Comparison of ENCODE assay signal across 8 cellular contexts in genomic region chr1:53944469-53945182, GRCh38. TPM values are rescaled to one million over a fixed set of nuclear protein-coding genes. Genes with fewer than 3 reads are reported as not detected.
DNase-seq lines count a peak whose midpoint lies in the region; ATAC-seq, FAIRE-seq and TF ChIP-seq lines count a peak whose summit lies in the region.

No MANE protein-coding gene starts in this region.

- ATAC-seq in GM21786 (IDR thresholded peaks at IDR 0.05; ENCODE audit: unreplicated experiment): no peak

- CTCF ChIA-PET in HEK293 (lab: Yijun Ruan, JAX) (interaction anchor here (0.6 to 2.1 kb wide), 8 partner anchors 8 to 235 kb away, joined by 3 to 12 read pairs (median 4); no protein-coding TSS in a partner anchor), GM10248 (lab: Yijun Ruan, JAX) (interaction anchor here (0.9 to 3.2 kb wide), 15 partner anchors 8 to 110 kb away, joined by 3 to 24 read pairs (median 5); partner anchors contain the start of gene NDC1)

- peak overlapping the region; percentile 87 for H3K4me2 ChIP-seq in astrocyte (ENCODE audit: low read length)

- peaks cover 2% of the 10 kb centered on the region for H3K36me3 Mint-ChIP-seq in astrocyte (ENCODE audit: low read depth, unreplicated experiment)

- peaks cover 33% of the 10 kb centered on the region for H4K20me1 ChIP-seq in astrocyte (ENCODE audit: insufficient read depth, low read length)

- H3K27me3 ChIP-seq in astrocyte (ENCODE audit: insufficient read depth, low read length) (no peaks in the 10 kb centered on the region), tibial artery (no peaks in the 10 kb centered on the region)

- H3K4me1 ChIP-seq in HEK293 (ENCODE audit: control insufficient read depth, insufficient read depth, low read length) (peaks cover 5% of the 10 kb centered on the region; the same call in 1 of the 2 replicates), astrocyte (ENCODE audit: insufficient read depth, low read length) (peaks cover 13% of the 10 kb centered on the region), tibial artery (peaks cover 4 to 42% (median 27%) of the 10 kb centered on the region in 4 donors)

- peak; percentile 26 for DNase-seq in AG20443 (ENCODE audit: low spot score)
- no peak for DNase-seq in astrocyte (ENCODE audit: low read depth)
- peak; percentile 14 for DNase-seq in kidney tubule cell (ENCODE audit: low spot score)
- DNase-seq in tibial artery: no peak
- DNase-seq in GM10248 (ENCODE audit: extremely low spot score): no peak
- no peak for DNase-seq in posterior cingulate gyrus

- H3K27ac ChIP-seq in HEK293 (ENCODE audit: extremely low read depth, low read depth, low read length): peak overlapping the region; percentile 63
- peak overlapping the region; percentile 79 for H3K27ac ChIP-seq in astrocyte (ENCODE audit: low read depth, low read length)
- peak overlapping the region; percentile 90 to 93 for H3K27ac ChIP-seq in tibial artery

- H3K27me3 Mint-ChIP-seq in astrocyte (ENCODE audit: low read depth, unreplicated experiment): no peaks in the 10 kb centered on the region

- H3K4me3 Mint-ChIP-seq in astrocyte (ENCODE audit: unreplicated experiment): peak overlapping the region; percentile 95

- POLR2A ChIA-PET in HEK293 (lab: Yijun Ruan, JAX) (interaction anchor here (0.5 to 1.9 kb wide), 11 partner anchors 12 to 463 kb away, joined by 3 to 20 read pairs (median 5); partner anchors contain the start of genes TCEANC2, TMEM59 and YIPF1), GM10248 (lab: Yijun Ruan, JAX) (interaction anchor here (0.9 to 2.0 kb wide), 3 partner anchors 12 to 255 kb away, joined by 3 to 21 read pairs (median 4); partner anchors contain the start of genes CYB5RL, MRPL37 and YIPF1)

- TF ChIP-seq CTCF in HEK293 (tag by site-specific recombination; IDR thresholded peaks at IDR 0.05) (no peak), astrocyte (IDR thresholded peaks at IDR 0.05; ENCODE audit: insufficient read depth, low read depth, low read length) (no peak), tibial artery (IDR thresholded peaks at IDR 0.05) (no peak), GM10248 (IDR thresholded peaks at IDR 0.05; ENCODE audit: control extremely low read depth, extremely low read depth, low read depth, missing control alignments) (no peak)

- H3K9ac ChIP-seq in astrocyte (ENCODE audit: low read length): peak overlapping the region; percentile 90

- H3K9me3 Mint-ChIP-seq in astrocyte (ENCODE audit: unreplicated experiment): no peaks in the 10 kb centered on the region

- H3K27ac Mint-ChIP-seq in astrocyte (ENCODE audit: unreplicated experiment): peak overlapping the region; percentile 91

- H3K4me3 ChIP-seq in HEK293 (ENCODE audit: low read depth, low read length) (peak overlapping the region; percentile 98), astrocyte (ENCODE audit: insufficient read depth, low read depth, low read length) (peak overlapping the region; percentile 89), tibial artery (peak overlapping the region; percentile 81 to 86)

- H3K9me3 ChIP-seq in HEK293 (ENCODE audit: control insufficient read depth, insufficient read depth, low read depth, low read length) (no peaks in the 10 kb centered on the region), astrocyte (ENCODE audit: insufficient read depth, low read depth, low read length) (no peaks in the 10 kb centered on the region), tibial artery (no peaks in the 10 kb centered on the region)

- intact Hi-C loops in tibial artery (cut with DNase I; ENCODE audit: low total_unique reads): loop anchor here (2.0 kb wide), 1 partner anchor 48 kb away; no protein-coding TSS in a partner anchor
- intact Hi-C loops in posterior cingulate gyrus (cut with DNase I): loop anchor here (5.0 kb wide), 3 partner anchors 107 to 543 kb away; partner anchors contain the start of genes NDC1, TCEANC2 and TMEM59

- FAIRE-seq in astrocyte (lab: Jason Lieb, UNC): no peak

- peaks cover 0 to 29% of the 10 kb centered on the region in 2 experiments; a peak in 2 of 3 replicates for H3K36me3 ChIP-seq in HEK293 (ENCODE audit: control insufficient read depth in 2 of 2, insufficient read depth in 1 of 2, low read length in 2 of 2)
- H3K36me3 ChIP-seq in astrocyte (ENCODE audit: insufficient read depth, low read length): no peaks in the 10 kb centered on the region
- H3K36me3 ChIP-seq in tibial artery: no peaks in the 10 kb centered on the region

- peaks cover 21% of the 10 kb centered on the region for H3K4me1 Mint-ChIP-seq in astrocyte (ENCODE audit: low read depth, unreplicated experiment)

- peaks cover 62% of the 10 kb centered on the region for H3K79me2 ChIP-seq in astrocyte (ENCODE audit: insufficient read depth, low read length)

- peak overlapping the region; percentile 95 for H2AFZ ChIP-seq in astrocyte (ENCODE audit: low read depth, low read length)

TF ChIP-seq in HEK293, 187 proteins besides CTCF, POLR2A, EP300 and RAD21:
- TF ChIP-seq ZNF394 (tag by site-specific recombination; IDR thresholded peaks at IDR 0.05; ENCODE audit: borderline replicate concordance) (peak; percentile 61; the same call in 1 of the 2 replicates), ZNF704 (tag by site-specific recombination; IDR thresholded peaks at IDR 0.05) (no peak)

RNA-seq across cellular contexts. Expression of gene IFT25, which starts 0.9 kb away (rescaled TPM):
- total RNA-seq in astrocyte: 25.7 and 29.4 TPM in 2 replicates

RNA-seq across cellular contexts. Expression of gene LRRC42, which starts 1.5 kb away (rescaled TPM):
- 51.1 and 54.6 TPM in 2 replicates for total RNA-seq in astrocyte

RNA-seq across cellular contexts. Expression of gene DIO1, which starts 50.6 kb away (rescaled TPM):
- not detected in 2 replicates for total RNA-seq in astrocyte

RNA-seq across cellular contexts. Expression of gene YIPF1, which starts 55.0 kb away (rescaled TPM):
- total RNA-seq in astrocyte: 27.1 and 27.5 TPM in 2 replicates

Comparison
In these comparisons a context has a peak if more than half of its experiments do, and no peak if none do; other contexts are left out.
1. DNase-seq: peak in AG20443 (single experiment) and kidney tubule cell (single experiment); none in astrocyte (single experiment), tibial artery (0 of 2), GM10248 (single experiment) and posterior cingulate gyrus (0 of 10).
2. Peak in every context shown above with its lines, with median percentiles within 50 percentile points of each other: H3K27ac ChIP-seq and H3K4me3 ChIP-seq.